ENCODE assay signal across 8 cellular contexts in the genomic region with DNA sequence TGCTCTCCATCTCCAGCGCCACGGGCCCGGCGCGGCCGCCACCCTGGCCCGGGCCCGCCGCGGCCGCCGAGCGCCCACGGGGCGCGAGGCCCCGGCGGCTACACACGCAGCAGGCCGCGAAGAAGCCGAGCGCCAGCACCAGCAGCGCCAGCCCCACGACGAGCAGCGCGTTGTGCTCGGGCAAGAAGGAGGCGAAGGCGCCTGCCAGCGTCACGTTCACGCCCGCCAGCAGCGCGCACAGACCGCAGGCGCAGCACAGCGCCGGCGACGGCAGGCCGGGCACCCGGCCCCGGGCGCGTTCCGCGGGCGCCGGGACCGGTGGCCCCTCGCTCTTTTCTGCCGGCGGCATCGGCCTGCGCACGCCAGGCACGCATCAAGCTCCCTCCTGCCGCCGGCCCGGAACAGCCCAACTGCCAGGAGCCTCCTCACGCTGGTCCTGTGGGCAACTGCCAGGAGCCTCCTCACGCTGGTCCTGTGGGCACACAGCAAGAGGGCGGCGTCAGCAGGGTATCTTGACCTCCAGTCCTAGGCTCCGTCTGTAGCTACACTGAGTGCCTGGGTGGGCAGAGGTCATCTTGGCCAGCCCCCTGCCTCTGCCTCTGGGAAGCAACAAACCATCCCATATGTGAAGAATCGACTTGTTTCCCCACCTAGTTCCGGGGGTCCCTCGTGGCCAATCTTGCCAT. TPM values are rescaled to one million over a fixed set of nuclear protein-coding genes. Genes with fewer than 3 reads are reported as not detected.
A peak's percentile ranks its signal among the peaks of the same experiment; 100 is the strongest.
DNase-seq lines count a peak whose midpoint lies in the region; ATAC-seq and TF ChIP-seq lines count a peak whose summit lies in the region.

No MANE protein-coding gene starts in this region.

- H3K36me3 Mint-ChIP-seq in activated T-helper 17 cell treated with anti-CD3 and anti-CD28 coated beads, Interleukin-2, amount 50 U/mL, for 72 hours (ENCODE audit: low read depth), result no peaks in the 10 kb centered on the region

- H3K9me3 Mint-ChIP-seq in activated T-helper 17 cell treated with anti-CD3 and anti-CD28 coated beads, Interleukin-2, amount 50 U/mL, for 72 hours, result no peaks in the 10 kb centered on the region

- H3K4me3 ChIP-seq in fibroblast of pulmonary artery (replicated peaks; ENCODE audit: low read depth, low read length), result no peak overlapping the region

- ATAC-seq in activated T-helper 17 cell treated with anti-CD3 and anti-CD28 coated beads, Interleukin-2, amount 50 U/mL, for 72 hours (replicated peaks), result peak; percentile 58
- no peak for ATAC-seq in GM21515 (IDR thresholded peaks at IDR 0.05; ENCODE audit: unreplicated experiment)

- peak overlapping the region; percentile 51 for H3K27ac Mint-ChIP-seq in activated T-helper 17 cell treated with anti-CD3 and anti-CD28 coated beads, Interleukin-2, amount 50 U/mL, for 72 hours

- peaks cover 14% of the 10 kb centered on the region for H3K4me1 Mint-ChIP-seq in activated T-helper 17 cell treated with anti-CD3 and anti-CD28 coated beads, Interleukin-2, amount 50 U/mL, for 72 hours

- H3K4me3 Mint-ChIP-seq in activated T-helper 17 cell treated with anti-CD3 and anti-CD28 coated beads, Interleukin-2, amount 50 U/mL, for 72 hours, result peak overlapping the region; percentile 72

- peaks cover 11% of the 10 kb centered on the region for H3K27me3 Mint-ChIP-seq in activated T-helper 17 cell treated with anti-CD3 and anti-CD28 coated beads, Interleukin-2, amount 50 U/mL, for 72 hours

- TF ChIP-seq CTCF in fibroblast of pulmonary artery (IDR thresholded peaks at IDR 0.05; ENCODE audit: low read length, missing control alignments), result no peak

- DNase-seq in DMS79 (lab: John Stamatoyannopoulos, UW) (peak; percentile 18), NCI-H2171 (lab: John Stamatoyannopoulos, UW) (peak; percentile 34), fibroblast of pulmonary artery (ENCODE audit: low read depth) (peak; percentile 40), nucleus accumbens (lab: John Stamatoyannopoulos, UW) (peak in 31 of 56 donors; percentile 14 to 67 (median 38)), NCI-H1092 treated with DMSO at 0.1 percent for 48 hours (lab: John Stamatoyannopoulos, UW) (no peak), HuH-7 (ENCODE audit: low spot score) (no peak)

RNA-seq across cellular contexts. Expression of gene KNCN, which starts 18.1 kb away (rescaled TPM):
- total RNA-seq in activated T-helper 17 cell treated with anti-CD3 and anti-CD28 coated beads, Interleukin-2, amount 50 U/mL, for 72 hours, result not detected

RNA-seq across cellular contexts. Expression of gene DMBX1, which starts 43.7 kb away (rescaled TPM):
- under 1 TPM; 0.43 to 0.58 TPM for total RNA-seq in activated T-helper 17 cell treated with anti-CD3 and anti-CD28 coated beads, Interleukin-2, amount 50 U/mL, for 72 hours

Comparison
In these comparisons a context has a peak if more than half of its experiments do, and no peak if none do; other contexts are left out.
1. DNase-seq: peak in DMS79 (single experiment), NCI-H2171 (single experiment), fibroblast of pulmonary artery (single experiment) and nucleus accumbens (31 of 56); none in NCI-H1092 treated with DMSO at 0.1 percent for 48 hours (single experiment) and HuH-7 (single experiment).